In genomic region chr2:98452396-98453027, GRCh38 we compare ENCODE assay signal across 17 cellular contexts. TPM values are rescaled to one million over a fixed set of nuclear protein-coding genes. Genes with fewer than 3 reads are reported as not detected.
A peak's percentile ranks its signal among the peaks of the same experiment; 100 is the strongest.
DNase-seq lines count a peak whose midpoint lies in the region.
"Had no signal": no experiment of that assay in that cellular context is flagged by ENCODE, and none has a peak within 500 bp of the region (broad histone marks: within the 10 kb centered on the region; RNA-seq: fewer than 3 reads in every experiment).

No MANE protein-coding gene starts in this region.

- peaks cover 97% of the 10 kb centered on the region for H3K4me1 Mint-ChIP-seq in activated naive CD4-positive, alpha-beta T cell treated with anti-CD3 and anti-CD28 coated beads, Interleukin-2, amount 10 ng/mL, durations not matched to agents 7 days and 5 days
- H3K4me1 Mint-ChIP-seq in activated CD4-positive, alpha-beta memory T cell treated with anti-CD3 and anti-CD28 coated beads, Interleukin-2, amount 10 ng/mL, durations not matched to agents 7 days and 5 days: peaks cover 91% of the 10 kb centered on the region
- H3K4me1 Mint-ChIP-seq in immature natural killer cell: peaks cover 97 to 98% of the 10 kb centered on the region in 2 donors

- POLR2A ChIA-PET in activated CD4-positive, alpha-beta memory T cell treated with anti-CD3 and anti-CD28 coated beads, Interleukin-2, amount 10 ng/mL, durations not matched to agents 7 days and 5 days (lab: Charles Lee): interaction anchor here (0.8 to 23.7 kb wide), 5 partner anchors 11 to 55 kb away, joined by 3 to 500 read pairs (median 5); no protein-coding TSS in a partner anchor

- H3K4me3 Mint-ChIP-seq in activated naive CD4-positive, alpha-beta T cell treated with anti-CD3 and anti-CD28 coated beads, Interleukin-2, amount 10 ng/mL, durations not matched to agents 7 days and 5 days: no peak overlapping the region
- H3K4me3 Mint-ChIP-seq in activated CD4-positive, alpha-beta memory T cell treated with anti-CD3 and anti-CD28 coated beads, Interleukin-2, amount 10 ng/mL, durations not matched to agents 7 days and 5 days: no peak overlapping the region
- peak overlapping the region; percentile 64 to 87 (median 80) for H3K4me3 Mint-ChIP-seq in immature natural killer cell

- H3K36me3 Mint-ChIP-seq in activated naive CD4-positive, alpha-beta T cell treated with anti-CD3 and anti-CD28 coated beads, Interleukin-2, amount 10 ng/mL, durations not matched to agents 7 days and 5 days: peaks cover 60% of the 10 kb centered on the region
- peaks cover 40% of the 10 kb centered on the region for H3K36me3 Mint-ChIP-seq in activated CD4-positive, alpha-beta memory T cell treated with anti-CD3 and anti-CD28 coated beads, Interleukin-2, amount 10 ng/mL, durations not matched to agents 7 days and 5 days (ENCODE audit: low read depth)
- H3K36me3 Mint-ChIP-seq in immature natural killer cell: peaks cover 0 to 7% (median 3%) of the 10 kb centered on the region in 3 donors

- H3K9me3 Mint-ChIP-seq in activated naive CD4-positive, alpha-beta T cell treated with anti-CD3 and anti-CD28 coated beads, Interleukin-2, amount 10 ng/mL, durations not matched to agents 7 days and 5 days: no peaks in the 10 kb centered on the region
- H3K9me3 Mint-ChIP-seq in activated CD4-positive, alpha-beta memory T cell treated with anti-CD3 and anti-CD28 coated beads, Interleukin-2, amount 10 ng/mL, durations not matched to agents 7 days and 5 days: no peaks in the 10 kb centered on the region
- no peaks in the 10 kb centered on the region for H3K9me3 Mint-ChIP-seq in immature natural killer cell
- H3K9me3 Mint-ChIP-seq: stimulated activated naive CD8-positive, alpha-beta T cell treated with anti-CD3 and anti-CD28 coated beads, Interleukin-15, amount 100 ng/mL, for 72 hours had no signal

- DNase-seq in activated naive CD4-positive, alpha-beta T cell treated with anti-CD3 and anti-CD28 coated beads, Interleukin-2, amount 10 ng/mL, durations not matched to agents 7 days and 5 days: no peak
- no peak for DNase-seq in activated naive CD4-positive, alpha-beta T cell treated with Interleukin-2 at 50 U/mL for 16 hours
- no peak for DNase-seq in activated CD4-positive, alpha-beta memory T cell treated with anti-CD3 and anti-CD28 coated beads, Interleukin-2, amount 10 ng/mL, durations not matched to agents 7 days and 5 days
- DNase-seq in immature natural killer cell (no peak), ureter (ENCODE audit: low spot score) (peak; percentile 36), DMS79 (lab: John Stamatoyannopoulos, UW) (no peak), kidney glomerular epithelial cell (lab: John Stamatoyannopoulos, UW) (no peak), activated gamma-delta T cell (lab: John Stamatoyannopoulos, UW) (no peak)
- DNase-seq: ACHN; activated CD4-positive, CD25-positive, alpha-beta regulatory T cell; amygdala; COR-L47; MV-4-11; NCI-H2081; NCI-H510A treated with DMSO at 0.1 percent for 48 hours; SHP77 treated with DMSO at 0.1 percent for 48 hours; stimulated activated naive CD8-positive, alpha-beta T cell treated with anti-CD3 and anti-CD28 coated beads, Interleukin-15, amount 100 ng/mL, for 72 hours had no signal

- peak overlapping the region; percentile 70 for H3K27ac Mint-ChIP-seq in activated naive CD4-positive, alpha-beta T cell treated with anti-CD3 and anti-CD28 coated beads, Interleukin-2, amount 10 ng/mL, durations not matched to agents 7 days and 5 days
- peak overlapping the region; percentile 34 for H3K27ac Mint-ChIP-seq in activated CD4-positive, alpha-beta memory T cell treated with anti-CD3 and anti-CD28 coated beads, Interleukin-2, amount 10 ng/mL, durations not matched to agents 7 days and 5 days
- H3K27ac Mint-ChIP-seq in immature natural killer cell: peak overlapping the region; percentile 93 to 97 (median 96)

- H3K27me3 Mint-ChIP-seq in activated naive CD4-positive, alpha-beta T cell treated with anti-CD3 and anti-CD28 coated beads, Interleukin-2, amount 10 ng/mL, durations not matched to agents 7 days and 5 days: no peaks in the 10 kb centered on the region
- no peaks in the 10 kb centered on the region for H3K27me3 Mint-ChIP-seq in activated CD4-positive, alpha-beta memory T cell treated with anti-CD3 and anti-CD28 coated beads, Interleukin-2, amount 10 ng/mL, durations not matched to agents 7 days and 5 days
- peaks cover 3 to 15% (median 9%) of the 10 kb centered on the region in 3 donors for H3K27me3 Mint-ChIP-seq in immature natural killer cell (ENCODE audit: low read depth in 3 of 3)
- H3K27me3 Mint-ChIP-seq: stimulated activated naive CD8-positive, alpha-beta T cell treated with anti-CD3 and anti-CD28 coated beads, Interleukin-15, amount 100 ng/mL, for 72 hours had no signal

- CTCF ChIA-PET in activated naive CD4-positive, alpha-beta T cell treated with anti-CD3 and anti-CD28 coated beads, Interleukin-2, amount 10 ng/mL, durations not matched to agents 7 days and 5 days (lab: Charles Lee): interaction anchor here (1.1 to 1.5 kb wide), 3 partner anchors 11 to 40 kb away, joined by 3 to 4 read pairs (median 3); no protein-coding TSS in a partner anchor
- CTCF ChIA-PET in activated CD4-positive, alpha-beta memory T cell treated with anti-CD3 and anti-CD28 coated beads, Interleukin-2, amount 10 ng/mL, durations not matched to agents 7 days and 5 days (lab: Charles Lee): interaction anchor here (1.3 to 6.0 kb wide), 2 partner anchors 12 to 35 kb away, joined by 4 to 33 read pairs; no protein-coding TSS in a partner anchor

RNA-seq across cellular contexts. Expression of gene INPP4A, which starts 7.9 kb away (rescaled TPM):
- total RNA-seq in activated CD4-positive, alpha-beta memory T cell treated with anti-CD3 and anti-CD28 coated beads, Interleukin-2, amount 10 ng/mL, durations not matched to agents 7 days and 5 days: 100 to 1,000 TPM; 123 to 127 TPM
- 100 to 1,000 TPM in 1 of 3 donors, 10 to 100 TPM in 2; 34.1 to 101 (median 35.0) TPM for polyA plus RNA-seq in immature natural killer cell
- total RNA-seq in ureter: 80.6 TPM

Comparison
In these comparisons a context has a peak if more than half of its experiments do, and no peak if none do; other contexts are left out.
1. H3K27ac Mint-ChIP-seq: peak in every context shown above with its lines; median percentile 96 in immature natural killer cell; 70 in activated naive CD4-positive, alpha-beta T cell treated with anti-CD3 and anti-CD28 coated beads, Interleukin-2, amount 10 ng/mL, durations not matched to agents 7 days and 5 days; 34 in activated CD4-positive, alpha-beta memory T cell treated with anti-CD3 and anti-CD28 coated beads, Interleukin-2, amount 10 ng/mL, durations not matched to agents 7 days and 5 days.
2. H3K4me3 Mint-ChIP-seq: peak in immature natural killer cell (5 of 5); none in activated naive CD4-positive, alpha-beta T cell treated with anti-CD3 and anti-CD28 coated beads, Interleukin-2, amount 10 ng/mL, durations not matched to agents 7 days and 5 days (single experiment) and activated CD4-positive, alpha-beta memory T cell treated with anti-CD3 and anti-CD28 coated beads, Interleukin-2, amount 10 ng/mL, durations not matched to agents 7 days and 5 days (single experiment).